In genomic region chr2:196183172-196183473, GRCh38 we compare ENCODE assay signal across 13 cellular contexts. TPM values are rescaled to one million over a fixed set of nuclear protein-coding genes. Genes with fewer than 3 reads are reported as not detected.
DNase-seq lines count a peak whose midpoint lies in the region; ATAC-seq, FAIRE-seq and TF ChIP-seq lines count a peak whose summit lies in the region.
"Had no signal": no experiment of that assay in that cellular context is flagged by ENCODE, and none has a peak within 500 bp of the region (broad histone marks: within the 10 kb centered on the region; RNA-seq: fewer than 3 reads in every experiment).

No MANE protein-coding gene starts in this region.

- peaks cover 18% of the 10 kb centered on the region for H3K9me3 Mint-ChIP-seq in activated CD4-positive, alpha-beta T cell treated with anti-CD3 and anti-CD28 coated beads, Interleukin-2, amount 10 ng/mL, durations not matched to agents 24 days and 14 days
- peaks cover 10% of the 10 kb centered on the region for H3K9me3 Mint-ChIP-seq in activated CD4-positive, alpha-beta memory T cell treated with anti-CD3 and anti-CD28 coated beads, Interleukin-2, amount 10 ng/mL, durations not matched to agents 7 days and 5 days
- H3K9me3 Mint-ChIP-seq in stimulated activated memory B cell treated with anti-CD40 and anti-IgM and Interleukin-4, amounts not matched to agents 10 μg/mL and 1 μg/mL and 100 μg/mL, for 72 hours = peaks cover 4% of the 10 kb centered on the region

- H3K27ac Mint-ChIP-seq in activated CD4-positive, alpha-beta T cell treated with anti-CD3 and anti-CD28 coated beads, Interleukin-2, amount 10 ng/mL, durations not matched to agents 24 days and 14 days = peak overlapping the region; percentile 98
- peak overlapping the region; percentile 98 for H3K27ac Mint-ChIP-seq in activated CD4-positive, alpha-beta memory T cell treated with anti-CD3 and anti-CD28 coated beads, Interleukin-2, amount 10 ng/mL, durations not matched to agents 7 days and 5 days
- peak overlapping the region; percentile 91 for H3K27ac Mint-ChIP-seq in stimulated activated memory B cell treated with anti-CD40 and anti-IgM and Interleukin-4, amounts not matched to agents 10 μg/mL and 1 μg/mL and 100 μg/mL, for 72 hours

- H3K4me3 Mint-ChIP-seq in activated CD4-positive, alpha-beta T cell treated with anti-CD3 and anti-CD28 coated beads, Interleukin-2, amount 10 ng/mL, durations not matched to agents 24 days and 14 days = peak overlapping the region; percentile 84
- H3K4me3 Mint-ChIP-seq in activated CD4-positive, alpha-beta memory T cell treated with anti-CD3 and anti-CD28 coated beads, Interleukin-2, amount 10 ng/mL, durations not matched to agents 7 days and 5 days = peak overlapping the region; percentile 75
- peak overlapping the region; percentile 56 for H3K4me3 Mint-ChIP-seq in stimulated activated memory B cell treated with anti-CD40 and anti-IgM and Interleukin-4, amounts not matched to agents 10 μg/mL and 1 μg/mL and 100 μg/mL, for 72 hours

- TF ChIP-seq POLR2A in H54 (IDR thresholded peaks at IDR 0.05; ENCODE audit: low read depth, low read length) (no peak), tibial nerve (IDR thresholded peaks at IDR 0.05) (no peak)

- DNase-seq in activated CD4-positive, alpha-beta T cell treated with anti-CD3 and anti-CD28 coated beads, Interleukin-2, amount 10 ng/mL, durations not matched to agents 24 days and 14 days = no peak
- DNase-seq in activated CD4-positive, alpha-beta T cell treated with anti-CD3 and anti-CD28 coated beads for 4 hours = no peak
- DNase-seq in activated CD4-positive, alpha-beta memory T cell treated with anti-CD3 and anti-CD28 coated beads, Interleukin-2, amount 10 ng/mL, durations not matched to agents 7 days and 5 days = no peak
- DNase-seq in H54 (ENCODE audit: insufficient read length, low spot score) = no peak
- DNase-seq in left ventricle myocardium inferior = no peak
- no peak for DNase-seq in tibial nerve (ENCODE audit: low spot score in 2 of 2)
- DNase-seq: effector CD8-positive, alpha-beta T cell; hypothalamus; SK-N-SH had no signal

- WGBS in tibial nerve, 2 donors = 71 to 72% methylated on average over 3 of the region's 3 CpGs

- H3K27me3 ChIP-seq in left ventricle myocardium inferior (ENCODE audit: low read depth) = no peaks in the 10 kb centered on the region
- no peaks in the 10 kb centered on the region for H3K27me3 ChIP-seq in tibial nerve

- H3K36me3 Mint-ChIP-seq in activated CD4-positive, alpha-beta T cell treated with anti-CD3 and anti-CD28 coated beads, Interleukin-2, amount 10 ng/mL, durations not matched to agents 24 days and 14 days (ENCODE audit: low read depth) = peaks cover 15% of the 10 kb centered on the region
- H3K36me3 Mint-ChIP-seq in activated CD4-positive, alpha-beta memory T cell treated with anti-CD3 and anti-CD28 coated beads, Interleukin-2, amount 10 ng/mL, durations not matched to agents 7 days and 5 days (ENCODE audit: low read depth) = peaks cover 37% of the 10 kb centered on the region
- H3K36me3 Mint-ChIP-seq in stimulated activated memory B cell treated with anti-CD40 and anti-IgM and Interleukin-4, amounts not matched to agents 10 μg/mL and 1 μg/mL and 100 μg/mL, for 72 hours = no peaks in the 10 kb centered on the region

- no peak for FAIRE-seq in H54 (lab: Jason Lieb, UNC)
- FAIRE-seq: A204.1, G401.6 had no signal

- TF ChIP-seq CTCF in left ventricle myocardium inferior (IDR thresholded peaks at IDR 0.05; ENCODE audit: borderline replicate concordance) = no peak
- TF ChIP-seq CTCF in tibial nerve (IDR thresholded peaks at IDR 0.05) = no peak

- intact Hi-C loops in activated CD4-positive, alpha-beta T cell treated with anti-CD3 and anti-CD28 coated beads, Interleukin-2, amount 10 ng/mL, durations not matched to agents 24 days and 14 days (cut with micrococcal nuclease) = no loop called here
- intact Hi-C loops in left ventricle myocardium inferior (cut with micrococcal nuclease) = no loop called here

- peak; percentile 11 for ATAC-seq in HG03103 (IDR thresholded peaks at IDR 0.05; ENCODE audit: low read depth, unreplicated experiment)
- ATAC-seq in stimulated activated memory B cell treated with anti-CD40 and anti-IgM and Interleukin-4, amounts not matched to agents 10 μg/mL and 1 μg/mL and 100 μg/mL, for 72 hours = no peak

- H3K27me3 Mint-ChIP-seq in activated CD4-positive, alpha-beta T cell treated with anti-CD3 and anti-CD28 coated beads, Interleukin-2, amount 10 ng/mL, durations not matched to agents 24 days and 14 days = no peaks in the 10 kb centered on the region
- H3K27me3 Mint-ChIP-seq in activated CD4-positive, alpha-beta memory T cell treated with anti-CD3 and anti-CD28 coated beads, Interleukin-2, amount 10 ng/mL, durations not matched to agents 7 days and 5 days = no peaks in the 10 kb centered on the region
- H3K27me3 Mint-ChIP-seq in stimulated activated memory B cell treated with anti-CD40 and anti-IgM and Interleukin-4, amounts not matched to agents 10 μg/mL and 1 μg/mL and 100 μg/mL, for 72 hours = no peaks in the 10 kb centered on the region

- H3K4me1 Mint-ChIP-seq in activated CD4-positive, alpha-beta T cell treated with anti-CD3 and anti-CD28 coated beads, Interleukin-2, amount 10 ng/mL, durations not matched to agents 24 days and 14 days = peaks cover 55% of the 10 kb centered on the region
- H3K4me1 Mint-ChIP-seq in activated CD4-positive, alpha-beta memory T cell treated with anti-CD3 and anti-CD28 coated beads, Interleukin-2, amount 10 ng/mL, durations not matched to agents 7 days and 5 days = peaks cover 82% of the 10 kb centered on the region
- H3K4me1 Mint-ChIP-seq in stimulated activated memory B cell treated with anti-CD40 and anti-IgM and Interleukin-4, amounts not matched to agents 10 μg/mL and 1 μg/mL and 100 μg/mL, for 72 hours = peaks cover 60% of the 10 kb centered on the region

- no peaks in the 10 kb centered on the region for H3K36me3 ChIP-seq in left ventricle myocardium inferior
- H3K36me3 ChIP-seq in tibial nerve = no peaks in the 10 kb centered on the region

- no peak overlapping the region for H3K4me3 ChIP-seq in left ventricle myocardium inferior
- no peak overlapping the region for H3K4me3 ChIP-seq in tibial nerve

- H3K4me1 ChIP-seq in left ventricle myocardium inferior (no peaks in the 10 kb centered on the region), tibial nerve (no peaks in the 10 kb centered on the region)

- POLR2A ChIA-PET in activated CD4-positive, alpha-beta memory T cell treated with anti-CD3 and anti-CD28 coated beads, Interleukin-2, amount 10 ng/mL, durations not matched to agents 7 days and 5 days (lab: Charles Lee) = interaction anchor here (0.7 to 6.3 kb wide), 15 partner anchors 9 to 622 kb away, joined by 3 to 124 read pairs (median 29); partner anchors contain the start of gene STK17B

- H3K9me3 ChIP-seq in left ventricle myocardium inferior (replicated peaks) = no peaks in the 10 kb centered on the region
- H3K9me3 ChIP-seq in tibial nerve = no peaks in the 10 kb centered on the region
- H3K9me3 ChIP-seq: SK-N-SH had no signal

- CTCF ChIA-PET in activated CD4-positive, alpha-beta memory T cell treated with anti-CD3 and anti-CD28 coated beads, Interleukin-2, amount 10 ng/mL, durations not matched to agents 7 days and 5 days (lab: Charles Lee) = interaction anchor here (0.9 to 1.9 kb wide), 9 partner anchors 12 to 94 kb away, joined by 3 to 9 read pairs (median 5); partner anchors contain the start of gene STK17B

- H3K27ac ChIP-seq in left ventricle myocardium inferior (replicated peaks) = no peak overlapping the region
- peak overlapping the region in 1 of 4 donors; percentile 59 for H3K27ac ChIP-seq in tibial nerve

- no peak for TF ChIP-seq EP300 in tibial nerve (IDR thresholded peaks at IDR 0.05)

RNA-seq across cellular contexts. Expression of gene STK17B, which starts 11.7 kb away (rescaled TPM):
- total RNA-seq in activated CD4-positive, alpha-beta T cell treated with anti-CD3 and anti-CD28 coated beads, Interleukin-2, amount 10 ng/mL, durations not matched to agents 24 days and 14 days = 129 and 131 TPM in 2 replicates
- 100 to 1,000 TPM; 365 to 367 TPM for total RNA-seq in activated CD4-positive, alpha-beta memory T cell treated with anti-CD3 and anti-CD28 coated beads, Interleukin-2, amount 10 ng/mL, durations not matched to agents 7 days and 5 days
- 4.9 TPM for total RNA-seq in left ventricle myocardium inferior
- 10 to 100 TPM; 35.1 to 73.9 (median 45.4) TPM for total RNA-seq in tibial nerve
